In the genomic region with DNA sequence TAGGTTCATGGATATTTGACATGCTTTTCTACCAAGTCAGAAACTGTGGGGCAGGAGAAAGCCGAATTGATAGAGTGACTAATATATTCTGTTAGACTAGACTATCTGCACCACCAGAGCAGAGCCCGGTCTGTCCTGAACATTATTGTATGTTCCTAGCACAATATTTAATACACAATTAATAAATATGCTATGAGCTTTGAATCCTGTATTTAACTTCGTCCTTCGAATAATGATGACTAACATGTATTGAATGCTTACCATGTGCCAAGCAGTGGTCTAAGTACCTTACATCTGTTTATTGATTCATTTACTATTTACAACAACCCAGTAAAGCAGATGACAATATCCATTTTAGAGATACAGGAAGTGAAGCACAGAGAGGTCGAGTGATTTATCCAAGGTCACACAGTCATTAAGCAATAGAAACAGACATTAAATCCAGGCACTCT, we compare ENCODE assay signal across 31 cellular contexts. TPM values are rescaled to one million over a fixed set of nuclear protein-coding genes. Genes with fewer than 3 reads are reported as not detected.
A peak's percentile ranks its signal among the peaks of the same experiment; 100 is the strongest.
DNase-seq lines count a peak whose midpoint lies in the region; FAIRE-seq and TF ChIP-seq lines count a peak whose summit lies in the region.
"Had no signal": no experiment of that assay in that cellular context is flagged by ENCODE, and none has a peak within 500 bp of the region (broad histone marks: within the 10 kb centered on the region; RNA-seq: fewer than 3 reads in every experiment).

No MANE protein-coding gene starts in this region.

- H3K4me2 ChIP-seq in OCI-LY3 (ENCODE audit: low read length) (0 out of 2 replicates have a peak overlapping the region, but pooled peaks have one; percentile 29), H1 (ENCODE audit: insufficient read depth in 1 of 2, low read depth in 2 of 2, low read length in 2 of 2) (no peak overlapping the region), mesenchymal stem cell (ENCODE audit: low read length, poor library complexity, severe bottlenecking) (no peak overlapping the region)
- H3K4me2 ChIP-seq: A549 had no signal

- no peak overlapping the region for H2AK5ac ChIP-seq in H1 (ENCODE audit: low read depth, low read length)
- H2AK5ac ChIP-seq in mesenchymal stem cell (ENCODE audit: low read length, severe bottlenecking), result no peak overlapping the region

- TF ChIP-seq EP300 in H1 (IDR thresholded peaks at IDR 0.05; ENCODE audit: borderline replicate concordance in 1 of 2, low read depth in 2 of 2, low read length in 2 of 2), result no peak

- H3K27me3 ChIP-seq in OCI-LY3 (ENCODE audit: low read depth, low read length) (no peaks in the 10 kb centered on the region), H1 (replicated peaks in 1 of 4; ENCODE audit: control insufficient read depth in 3 of 4, extremely low read depth in 1 of 4, insufficient read depth in 3 of 4, low read length in 3 of 4) (no peaks in the 10 kb centered on the region), mesenchymal stem cell (ENCODE audit: control insufficient read depth in 1 of 2, insufficient read depth in 1 of 2, low read length in 2 of 2) (no peaks in the 10 kb centered on the region)
- H3K27me3 ChIP-seq: BE2C, body of pancreas, gastrocnemius medialis, MG63 had no signal

- H3K56ac ChIP-seq in H1 (replicated peaks; ENCODE audit: insufficient read length, low read depth, low read length), result no peak overlapping the region

- H3K23ac ChIP-seq in H1 (ENCODE audit: insufficient read length), result no peak overlapping the region
- H3K23ac ChIP-seq in mesenchymal stem cell (ENCODE audit: low read length in 2 of 2), result no peak overlapping the region

- intact Hi-C loops in lower leg skin (cut with DNase I; ENCODE audit: low total_unique reads), result no loop called here

- DNase-seq in AG20443 (ENCODE audit: low spot score) (peak; percentile 21), H1 (ENCODE audit: low read depth in 1 of 2, low spot score in 2 of 2) (no peak), mesenchymal stem cell (peak; percentile 41), lower leg skin (ENCODE audit: low spot score in 2 of 2) (no peak), osteocyte (ENCODE audit: extremely low spot score, unreplicated experiment) (no peak), NCI-H82 (lab: John Stamatoyannopoulos, UW) (no peak)
- no peak for DNase-seq in stimulated activated naive CD4-positive, alpha-beta T cell (lab: John Stamatoyannopoulos, UW)
- DNase-seq: activated CD4-positive, alpha-beta T cell treated with anti-CD3 and anti-CD28 coated beads for 4 hours; activated gamma-delta T cell treated with Interleukin-2 at 50 U/mL for 16 hours; activated naive CD8-positive, alpha-beta T cell treated with anti-CD3 and anti-CD28 coated beads, Interleukin-2, amount 50 U/mL, for 24 hours; activated T-cell treated with anti-CD3 and anti-CD28 coated beads, Interleukin-2, amount 50 U/mL, for 1 hour; gastrocnemius medialis; hippocampal formation; immature natural killer cell; natural killer cell; NCI-H1417 treated with DMSO at 0.1 percent for 48 hours; NCI-H2081 treated with DMSO at 0.1 percent for 48 hours; NCI-H345; NCI-H748 treated with DMSO at 0.1 percent for 48 hours; spleen had no signal

- no peak overlapping the region for H3K4me3 Mint-ChIP-seq in osteocyte (ENCODE audit: unreplicated experiment)
- H3K4me3 Mint-ChIP-seq: activated naive CD8-positive, alpha-beta T cell treated with anti-CD3 and anti-CD28 coated beads, Interleukin-2, amount 50 U/mL, for 24 hours; immature natural killer cell; natural killer cell had no signal

- no peak for TF ChIP-seq POLR2A in H1 (IDR thresholded peaks at IDR 0.05; ENCODE audit: control extremely low read depth in 1 of 2, low read depth in 2 of 2, low read length in 2 of 2)
- TF ChIP-seq POLR2A in lower leg skin (IDR thresholded peaks at IDR 0.05), result no peak

- H3K79me1 ChIP-seq in H1 (ENCODE audit: low read depth, low read length) (no peaks in the 10 kb centered on the region), mesenchymal stem cell (replicated peaks; ENCODE audit: low read length, poor library complexity, severe bottlenecking) (no peaks in the 10 kb centered on the region)

- WGBS in H1 (ENCODE audit: extremely low coverage in 1 of 2, insufficient coverage in 1 of 2, insufficient read length in 1 of 2, insufficient replicate concordance in 2 of 2, low coverage in 1 of 2, low lambda C conversion rate in 2 of 2, missing lambda C conversion rate in 1 of 2), 2 experiments, result 92% methylated on average over 5 of the region's 5 CpGs; no CpG with 5 or more reads in 1 of the 2 experiments
- 31% methylated on average over 4 of the region's 5 CpGs for WGBS in mesenchymal stem cell
- WGBS in lower leg skin, 2 donors, result 75 to 77% methylated on average over 5 of the region's 5 CpGs

- no peak overlapping the region for H3K27ac Mint-ChIP-seq in osteocyte (ENCODE audit: unreplicated experiment)
- H3K27ac Mint-ChIP-seq: activated naive CD8-positive, alpha-beta T cell treated with anti-CD3 and anti-CD28 coated beads, Interleukin-2, amount 50 U/mL, for 24 hours; immature natural killer cell; natural killer cell had no signal

- TF ChIP-seq RAD21 in H1 (IDR thresholded peaks at IDR 0.05 in 1 of 2, conservative IDR thresholded peaks at IDR 0.05 in 1 of 2; ENCODE audit: low read depth in 2 of 2, low read length in 2 of 2), result no peak

- H3K79me2 ChIP-seq in OCI-LY3 (ENCODE audit: low read length) (no peaks in the 10 kb centered on the region), H1 (ENCODE audit: control insufficient read depth in 1 of 2, insufficient read depth in 2 of 2, low read length in 2 of 2) (no peaks in the 10 kb centered on the region)
- H3K79me2 ChIP-seq: parathyroid adenoma had no signal

- no peak for FAIRE-seq in H1 (lab: Jason Lieb, UNC)
- FAIRE-seq: A549, G401.6 had no signal

- no peak overlapping the region for H4K5ac ChIP-seq in H1 (ENCODE audit: insufficient read length, low read depth, low read length)

- peak overlapping the region; percentile 90 for H2AFZ ChIP-seq in OCI-LY3 (ENCODE audit: low read depth, low read length)
- H2AFZ ChIP-seq in H1 (ENCODE audit: low read length), result 0 out of 2 replicates have a peak overlapping the region, but pooled peaks have one; percentile 96
- no peak overlapping the region for H2AFZ ChIP-seq in mesenchymal stem cell (ENCODE audit: low read depth, low read length)
- H2AFZ ChIP-seq: parathyroid adenoma had no signal

- no peak overlapping the region for H2BK20ac ChIP-seq in H1 (ENCODE audit: low read length)

- no peak overlapping the region for H4K8ac ChIP-seq in H1 (ENCODE audit: extremely low read depth, insufficient read depth, low read length)
- H4K8ac ChIP-seq in mesenchymal stem cell (ENCODE audit: low read length), result no peak overlapping the region

- H3K18ac ChIP-seq in H1 (ENCODE audit: extremely low read depth, low read length) (no peak overlapping the region), mesenchymal stem cell (ENCODE audit: low read depth in 1 of 2, low read length in 2 of 2) (no peak overlapping the region)

- no peaks in the 10 kb centered on the region; the same call in 1 of the 2 replicates for H3K23me2 ChIP-seq in H1 (ENCODE audit: low read depth, low read length)

- H3K4me1 Mint-ChIP-seq in osteocyte (ENCODE audit: unreplicated experiment), result peaks cover 8% of the 10 kb centered on the region

- H4K91ac ChIP-seq in H1 (replicated peaks; ENCODE audit: insufficient read length, low read length) (no peak overlapping the region), mesenchymal stem cell (ENCODE audit: low read length) (no peak overlapping the region)

- POLR2A ChIA-PET in H1 (lab: Charles Lee; ENCODE audit: partially characterized antibody), result no interaction called here

- H2BK5ac ChIP-seq in H1 (ENCODE audit: low read depth, low read length) (no peak overlapping the region), mesenchymal stem cell (ENCODE audit: low read depth, low read length, poor library complexity, severe bottlenecking) (no peak overlapping the region)

- H3K27ac ChIP-seq in OCI-LY3 (ENCODE audit: low read length) (no peak overlapping the region), H1 (ENCODE audit: low read depth, low read length) (no peak overlapping the region), mesenchymal stem cell (ENCODE audit: low read length, poor library complexity, severe bottlenecking) (no peak overlapping the region)
- H3K27ac ChIP-seq: A549, body of pancreas, gastrocnemius medialis, parathyroid adenoma, spleen had no signal

- H3K27me3 Mint-ChIP-seq in osteocyte (ENCODE audit: unreplicated experiment), result peaks cover 20% of the 10 kb centered on the region

- H3K4ac ChIP-seq in H1 (replicated peaks; ENCODE audit: insufficient read length, low read depth, low read length), result no peak overlapping the region
- H3K4ac ChIP-seq in mesenchymal stem cell (ENCODE audit: low read depth in 1 of 2, low read length in 2 of 2), result no peak overlapping the region

- no peak overlapping the region for H2BK12ac ChIP-seq in H1 (ENCODE audit: low read depth, low read length)
- H2BK12ac ChIP-seq in mesenchymal stem cell (ENCODE audit: low read length in 2 of 2), result no peak overlapping the region

- H3K36me3 ChIP-seq in OCI-LY3 (replicated peaks; ENCODE audit: low read depth, low read length) (no peaks in the 10 kb centered on the region), H1 (ENCODE audit: control insufficient read depth in 2 of 4, insufficient read depth in 4 of 4, low read length in 3 of 4) (no peaks in the 10 kb centered on the region), mesenchymal stem cell (ENCODE audit: control insufficient read depth in 1 of 2, insufficient read depth in 2 of 2, low read depth in 1 of 2, low read length in 2 of 2) (no peaks in the 10 kb centered on the region)
- H3K36me3 ChIP-seq: BE2C, gastrocnemius medialis, MG63, spleen had no signal

- no peak overlapping the region for H3K9ac ChIP-seq in OCI-LY3 (ENCODE audit: low read length)
- H3K9ac ChIP-seq in H1 (replicated peaks in 1 of 4; ENCODE audit: extremely low read depth in 1 of 4, low read depth in 3 of 4, low read length in 3 of 4), result no peak overlapping the region
- no peak overlapping the region for H3K9ac ChIP-seq in mesenchymal stem cell (ENCODE audit: low read length)
- H3K9ac ChIP-seq: parathyroid adenoma had no signal

- H3K9me3 ChIP-seq in OCI-LY3 (ENCODE audit: insufficient read depth, low read length), result no peaks in the 10 kb centered on the region
- no peaks in the 10 kb centered on the region for H3K9me3 ChIP-seq in H1 (ENCODE audit: insufficient read depth in 2 of 2, low read depth in 1 of 2, low read length in 1 of 2)
- H3K9me3 ChIP-seq in mesenchymal stem cell (ENCODE audit: control insufficient read depth, low read length), result no peaks in the 10 kb centered on the region
- H3K9me3 ChIP-seq: A549, BE2C, body of pancreas, gastrocnemius medialis, MG63, spleen had no signal

- H3K14ac ChIP-seq in H1 (ENCODE audit: insufficient read length) (no peak overlapping the region), mesenchymal stem cell (ENCODE audit: low read length in 2 of 2) (no peak overlapping the region)

- H4K20me1 ChIP-seq in OCI-LY3 (ENCODE audit: insufficient read depth, low read length) (no peaks in the 10 kb centered on the region), H1 (replicated peaks in 1 of 2; ENCODE audit: control insufficient read depth in 1 of 2, insufficient read depth in 2 of 2, low read length in 2 of 2) (no peaks in the 10 kb centered on the region)

- CTCF ChIA-PET in H1 (lab: Charles Lee; ENCODE audit: partially characterized antibody), result interaction anchor here (0.6 to 1.5 kb wide), 21 partner anchors 9 to 872 kb away, joined by 3 to 17 read pairs (median 3); no protein-coding TSS in a partner anchor

- peaks cover 14% of the 10 kb centered on the region for H3K4me1 ChIP-seq in OCI-LY3 (ENCODE audit: low read length)
- peaks cover 0 to 4% (median 3%) of the 10 kb centered on the region in 4 experiments; a peak in 3 of 7 replicates for H3K4me1 ChIP-seq in H1 (replicated peaks in 1 of 4; ENCODE audit: control insufficient read depth in 3 of 4, insufficient read depth in 4 of 4, low read length in 3 of 4)
- H3K4me1 ChIP-seq in mesenchymal stem cell (ENCODE audit: control insufficient read depth, insufficient read depth, low read depth, low read length), result no peaks in the 10 kb centered on the region
- H3K4me1 ChIP-seq: body of pancreas, gastrocnemius medialis, parathyroid adenoma had no signal

- no peak overlapping the region for H3K4me3 ChIP-seq in OCI-LY3 (ENCODE audit: low read length)
- no peak overlapping the region for H3K4me3 ChIP-seq in H1 (ENCODE audit: extremely low read depth in 1 of 4, insufficient read depth in 2 of 4, low read depth in 3 of 4, low read length in 4 of 4)
- no peak overlapping the region for H3K4me3 ChIP-seq in mesenchymal stem cell (ENCODE audit: insufficient read depth in 1 of 2, low read depth in 1 of 2, low read length in 2 of 2)
- no peak overlapping the region for H3K4me3 ChIP-seq in lower leg skin (ENCODE audit: low read depth, poor library complexity, severe bottlenecking)
- H3K4me3 ChIP-seq: A549, body of pancreas, gastrocnemius medialis, MG63, spleen had no signal

- TF ChIP-seq CTCF in OCI-LY3 (IDR thresholded peaks at IDR 0.05; ENCODE audit: low read depth, low read length) (no peak), H1 (IDR thresholded peaks at IDR 0.05; ENCODE audit: control extremely low read depth in 1 of 3, insufficient read depth in 1 of 3, low read depth in 1 of 3, low read length in 3 of 3) (no peak), lower leg skin (IDR thresholded peaks at IDR 0.05) (no peak), osteocyte (IDR thresholded peaks at IDR 0.05) (no peak)

- no peak overlapping the region for H2BK15ac ChIP-seq in H1 (ENCODE audit: low read length)
- no peak overlapping the region for H2BK15ac ChIP-seq in mesenchymal stem cell (ENCODE audit: low read depth, poor library complexity, severe bottlenecking)

- H3K36me3 Mint-ChIP-seq in osteocyte (ENCODE audit: unreplicated experiment), result no peaks in the 10 kb centered on the region
- H3K36me3 Mint-ChIP-seq: immature natural killer cell, natural killer cell had no signal

- H2BK120ac ChIP-seq in H1 (replicated peaks; ENCODE audit: low read depth, low read length), result no peak overlapping the region
- no peak overlapping the region for H2BK120ac ChIP-seq in mesenchymal stem cell (ENCODE audit: low read depth, low read length)

- H3K9me3 Mint-ChIP-seq in osteocyte (ENCODE audit: unreplicated experiment), result no peaks in the 10 kb centered on the region
- H3K9me3 Mint-ChIP-seq: activated naive CD8-positive, alpha-beta T cell treated with anti-CD3 and anti-CD28 coated beads, Interleukin-2, amount 50 U/mL, for 24 hours; natural killer cell had no signal

RNA-seq across cellular contexts. Expression of gene ANO3, which starts 44.8 kb away (rescaled TPM):
- total RNA-seq in H1 (2021; fragmentation: NEBNext Ultra II Directional; extraction: Animal tissue kit (Norgen Biotek cat#: 25700)), result not detected in 2 replicates
- not detected in 2 replicates for polyA plus RNA-seq in H1 (2011; rRNA removed)
- polyA plus RNA-seq in H1 (2011; cell fraction: cytosol; rRNA removed), result 0.01 TPM
- 0.01 TPM for polyA plus RNA-seq in H1 (2011; cell fraction: nucleus; rRNA removed)
- 0.03 TPM in 1 of 4 replicates, not detected in the others for polyA plus RNA-seq in H1 (2012, experiment 1 of 2)
- not detected for polyA plus RNA-seq in H1 (2012, experiment 2 of 2)
- 0.04 TPM for polyA plus RNA-seq in H1 (2013, experiment 1 of 2)
- polyA plus RNA-seq in H1 (2013, experiment 2 of 2), result 0.02 TPM
- polyA minus RNA-seq in H1 (2011; rRNA and poly(A)+ RNA removed), result 0.06 and 0.15 TPM in 2 replicates
- polyA minus RNA-seq in H1 (2011; cell fraction: cytosol; rRNA and poly(A)+ RNA removed), result not detected
- not detected for polyA minus RNA-seq in H1 (2011; cell fraction: nucleus; rRNA and poly(A)+ RNA removed)
- polyA plus RNA-seq in mesenchymal stem cell (2013, experiment 1 of 2), result 0.06 TPM
- polyA plus RNA-seq in mesenchymal stem cell (2013, experiment 2 of 2), result 0.07 TPM
- total RNA-seq in lower leg skin, result under 1 TPM in 3 of 4 donors, not detected in 1; 0.12 to 0.32 (median 0.19) TPM
- not detected in 2 replicates for total RNA-seq in osteocyte
- total RNA-seq: activated CD8-positive, alpha-beta memory T cell treated with anti-CD3 and anti-CD28 coated beads for 36 hours; epithelial cell of proximal tubule; mononuclear cell; natural killer cell; T-helper 2 cell treated with Interferon-gamma antibody and Interleukin-4, amounts not matched to agents 100 ng/mL and 5 ng/mL, for 36 hours had no signal
- polyA plus RNA-seq: A549, immature natural killer cell had no signal

Comparison
In these comparisons a context has a peak if more than half of its experiments do, and no peak if none do; other contexts are left out.
1. DNase-seq: peak in AG20443 (single experiment) and mesenchymal stem cell (single experiment); none in H1 (0 of 2), lower leg skin (0 of 2), stimulated activated naive CD4-positive, alpha-beta T cell (0 of 6), osteocyte (single experiment) and NCI-H82 (single experiment).